In the genomic region with DNA sequence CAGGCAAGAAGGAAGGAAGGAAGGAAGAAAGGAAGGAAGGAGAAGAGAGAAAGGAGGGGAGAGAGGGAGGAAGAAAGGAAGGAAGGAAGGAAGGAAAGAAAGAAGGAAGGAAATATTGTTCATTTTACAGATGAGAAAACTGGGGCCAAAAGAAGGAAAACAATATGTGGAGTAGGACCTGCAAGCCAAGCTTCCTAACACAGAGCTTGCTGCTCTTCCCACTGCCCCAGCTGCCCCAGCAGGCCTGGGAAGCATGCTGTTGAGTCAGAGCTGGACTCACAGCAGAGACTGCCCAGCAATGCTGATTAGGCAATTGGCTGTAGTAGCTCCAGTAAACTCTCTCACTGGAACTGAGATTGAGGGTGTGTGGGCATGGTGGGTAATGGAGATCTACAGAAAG, we compare ENCODE assay signal across 13 cellular contexts. TPM values are rescaled to one million over a fixed set of nuclear protein-coding genes. Genes with fewer than 3 reads are reported as not detected.
DNase-seq lines count a peak whose midpoint lies in the region; ATAC-seq, FAIRE-seq and TF ChIP-seq lines count a peak whose summit lies in the region.
"Had no signal": no experiment of that assay in that cellular context is flagged by ENCODE, and none has a peak within 500 bp of the region (broad histone marks: within the 10 kb centered on the region; RNA-seq: fewer than 3 reads in every experiment).

No MANE protein-coding gene starts in this region.

- no peaks in the 10 kb centered on the region for H3K36me3 ChIP-seq in breast epithelium
- H3K36me3 ChIP-seq: colonic mucosa had no signal

- DNase-seq in MCF 10A (ENCODE audit: unreplicated experiment) = peak; percentile 67
- DNase-seq in breast epithelium (ENCODE audit: low spot score in 2 of 2) = no peak
- DNase-seq in astrocyte of the spinal cord (ENCODE audit: low read depth, low spot score) = peak; percentile 62
- DNase-seq in kidney tubule cell (ENCODE audit: low spot score) = peak; percentile 76
- no peak for DNase-seq in frontal cortex (ENCODE audit: low spot score in 2 of 2)
- no peak for DNase-seq in GM13976 (ENCODE audit: low spot score)
- DNase-seq in activated T-cell treated with anti-CD3 and anti-CD28 coated beads for 4 hours = no peak
- DNase-seq: colonic mucosa; GDM1; naive thymus-derived CD4-positive, alpha-beta T cell; stimulated activated CD4-positive, alpha-beta T cell treated with anti-CD3 and anti-CD28 coated beads, Interleukin-12 subunit alpha, Interleukin-12 subunit beta, amount 100 ng/mL, for 4 hours had no signal

- POLR2A ChIA-PET in MCF 10A (lab: Yijun Ruan, JAX) = interaction anchor here (1.4 kb wide), 1 partner anchor 15 kb away, joined by 5 read pairs; no protein-coding TSS in a partner anchor

- intact Hi-C loops in MCF 10A (cut with micrococcal nuclease) = no loop called here
- intact Hi-C loops in breast epithelium (cut with DNase I; ENCODE audit: low total_unique reads) = no loop called here

- no peak for TF ChIP-seq CTCF in MCF 10A (IDR thresholded peaks at IDR 0.05; ENCODE audit: unreplicated experiment)
- no peak for TF ChIP-seq CTCF in breast epithelium (IDR thresholded peaks at IDR 0.05)
- no peak for TF ChIP-seq CTCF in astrocyte of the spinal cord (IDR thresholded peaks at IDR 0.05; ENCODE audit: low read depth, low read length)
- no peak for TF ChIP-seq CTCF in GM13976 (IDR thresholded peaks at IDR 0.05; ENCODE audit: borderline replicate concordance, control extremely low read depth, extremely low read depth, insufficient read depth, missing control alignments)

- no peak overlapping the region for H3K4me3 Mint-ChIP-seq in MCF 10A (ENCODE audit: unreplicated experiment)
- H3K4me3 Mint-ChIP-seq: naive thymus-derived CD4-positive, alpha-beta T cell had no signal

- no peaks in the 10 kb centered on the region for H3K27me3 ChIP-seq in breast epithelium
- H3K27me3 ChIP-seq: colonic mucosa had no signal

- no peak for FAIRE-seq in frontal cortex (lab: Jason Lieb, UNC)
- FAIRE-seq: A204.1 had no signal

- ATAC-seq in GM18870 (IDR thresholded peaks at IDR 0.05; ENCODE audit: unreplicated experiment) = no peak
- ATAC-seq: naive thymus-derived CD4-positive, alpha-beta T cell had no signal

- H3K27me3 Mint-ChIP-seq in MCF 10A (ENCODE audit: insufficient read depth, unreplicated experiment) = no peaks in the 10 kb centered on the region

- H3K4me3 ChIP-seq in breast epithelium (no peak overlapping the region), astrocyte of the spinal cord (ENCODE audit: low read depth, low read length) (no peak overlapping the region)
- H3K4me3 ChIP-seq: colonic mucosa had no signal

- peaks cover 6% of the 10 kb centered on the region for H3K4me1 Mint-ChIP-seq in MCF 10A (ENCODE audit: insufficient read depth, unreplicated experiment)

- no peak overlapping the region for H3K27ac Mint-ChIP-seq in MCF 10A (ENCODE audit: low read depth, unreplicated experiment)
- H3K27ac Mint-ChIP-seq: naive thymus-derived CD4-positive, alpha-beta T cell had no signal

- no TSS peak for BruUV-seq in MCF 10A (replicated peaks; lab: Mats Ljungman, UMichigan)

- no peaks in the 10 kb centered on the region for H3K4me1 ChIP-seq in breast epithelium
- H3K4me1 ChIP-seq: colonic mucosa had no signal

- no peak for TF ChIP-seq POLR2A in breast epithelium (IDR thresholded peaks at IDR 0.05)

- CTCF ChIA-PET in MCF 10A (lab: Yijun Ruan, JAX) = interaction anchor here (1.2 kb wide), 1 partner anchor 67 kb away, joined by 5 read pairs; no protein-coding TSS in a partner anchor

- H3K9me3 ChIP-seq in breast epithelium = no peaks in the 10 kb centered on the region
- H3K9me3 ChIP-seq: colonic mucosa had no signal

- in situ Hi-C loops in astrocyte of the spinal cord (cut with HindIII; ENCODE audit: low sequenced_read_pairs) (no loop called here), GM13976 (cut with MboI; ENCODE audit: low sequenced_read_pairs, unreplicated experiment) (no loop called here)

- H3K9me3 Mint-ChIP-seq in MCF 10A (ENCODE audit: unreplicated experiment) = no peaks in the 10 kb centered on the region

- H3K36me3 Mint-ChIP-seq in MCF 10A (ENCODE audit: insufficient read depth, unreplicated experiment) = peaks cover under 1% of the 10 kb centered on the region
- H3K36me3 Mint-ChIP-seq: naive thymus-derived CD4-positive, alpha-beta T cell had no signal

- no peak overlapping the region for H3K27ac ChIP-seq in breast epithelium
- H3K27ac ChIP-seq: colonic mucosa had no signal

RNA-seq across cellular contexts. Expression of gene SMCO4, which starts 42.6 kb away (rescaled TPM):
- total RNA-seq in MCF 10A (2022) = 8.5 and 10.0 TPM in 2 replicates
- total RNA-seq in breast epithelium = 10 to 100 TPM; 13.4 to 64.4 (median 21.0) TPM
- 2.9 TPM for total RNA-seq in frontal cortex

Comparison
In these comparisons a context has a peak if more than half of its experiments do, and no peak if none do; other contexts are left out.
1. DNase-seq: peak in MCF 10A (single experiment), astrocyte of the spinal cord (single experiment) and kidney tubule cell (single experiment); none in breast epithelium (0 of 2), frontal cortex (0 of 2), GM13976 (single experiment) and activated T-cell treated with anti-CD3 and anti-CD28 coated beads for 4 hours (single experiment).